In genomic region chr16:3952342-3953131, GRCh38 we compare ENCODE assay signal across 12 cellular contexts.
A peak's percentile ranks its signal among the peaks of the same experiment; 100 is the strongest.
DNase-seq lines count a peak whose midpoint lies in the region; ATAC-seq, FAIRE-seq and TF ChIP-seq lines count a peak whose summit lies in the region.
"Had no signal": no experiment of that assay in that cellular context is flagged by ENCODE, and none has a peak within 500 bp of the region (broad histone marks: within the 10 kb centered on the region; RNA-seq: fewer than 3 reads in every experiment).

No MANE protein-coding gene starts in this region.

- H3K36me3 ChIP-seq in body of pancreas (replicated peaks in 1 of 2; ENCODE audit: insufficient read depth in 1 of 2, low read depth in 2 of 2): no peaks in the 10 kb centered on the region
- no peaks in the 10 kb centered on the region for H3K36me3 ChIP-seq in suprapubic skin
- H3K36me3 ChIP-seq: right lobe of liver had no signal

- peaks cover 13% of the 10 kb centered on the region; the same call in 1 of the 2 replicates for H3K36me3 Mint-ChIP-seq in HFFc6 (ENCODE audit: low read depth)

- H3K27me3 Mint-ChIP-seq in HFFc6 (ENCODE audit: insufficient read depth): peaks cover 8% of the 10 kb centered on the region

- FAIRE-seq in D721Med (lab: Jason Lieb, UNC): no peak
- FAIRE-seq: islet of Langerhans had no signal

- no peak for TF ChIP-seq EP300 in suprapubic skin (IDR thresholded peaks at IDR 0.05)

- H3K27ac ChIP-seq in body of pancreas (peak overlapping the region in 1 of 4 donors; percentile 5), suprapubic skin (no peak overlapping the region)
- H3K27ac ChIP-seq: right lobe of liver had no signal

- 73 to 76% methylated on average over 13 to 14 of the region's 14 CpGs for whole genome bisulfite sequencing in body of pancreas, 2 donors
- 35% methylated on average over 10 of the region's 14 CpGs for WGBS in suprapubic skin

- H3K27ac Mint-ChIP-seq in HFFc6: peak overlapping the region; percentile 63
- H3K27ac Mint-ChIP-seq: dendritic cell treated with granulocyte-macrophage colony-stimulating factor and Interleukin-4, amounts not matched to agents 40 ng/mL and 50 ng/mL, for 4 days had no signal

- H3K4me1 ChIP-seq in body of pancreas: no peaks in the 10 kb centered on the region
- peaks cover 33% of the 10 kb centered on the region for H3K4me1 ChIP-seq in suprapubic skin
- H3K4me1 ChIP-seq: right lobe of liver had no signal

- H3K27me3 ChIP-seq in body of pancreas (no peaks in the 10 kb centered on the region), suprapubic skin (peaks cover 6% of the 10 kb centered on the region)
- H3K27me3 ChIP-seq: right lobe of liver had no signal

- peaks cover 37% of the 10 kb centered on the region for H3K4me1 Mint-ChIP-seq in HFFc6 (ENCODE audit: low read depth)

- no peak for DNase-seq in HFFc6
- peak; percentile 32 to 62 (median 47) for DNase-seq in body of pancreas
- peak; percentile 71 for DNase-seq in islet precursor cell
- peak; percentile 85 to 91 for DNase-seq in suprapubic skin (ENCODE audit: low spot score in 2 of 2)
- no peak for DNase-seq in D721Med (ENCODE audit: insufficient read length, low spot score)
- no peak for DNase-seq in SIG-M5 (lab: John Stamatoyannopoulos, UW)
- no peak for DNase-seq in RKO (ENCODE audit: low spot score)
- DNase-seq in NCI-H510A treated with DMSO at 0.1 percent for 48 hours (lab: John Stamatoyannopoulos, UW): no peak
- DNase-seq: activated T-cell treated with anti-CD3 and anti-CD28 coated beads for 4 hours, right lobe of liver had no signal

- ATAC-seq in body of pancreas: peak; percentile 72

- intact Hi-C loops in body of pancreas (cut with DNase I): no loop called here

- peak overlapping the region; percentile 92; the same call in 1 of the 2 replicates for H3K4me3 Mint-ChIP-seq in HFFc6
- H3K4me3 Mint-ChIP-seq: dendritic cell treated with granulocyte-macrophage colony-stimulating factor and Interleukin-4, amounts not matched to agents 40 ng/mL and 50 ng/mL, for 4 days had no signal

- no peaks in the 10 kb centered on the region; the same call in 1 of the 2 replicates for H3K9me3 Mint-ChIP-seq in HFFc6
- H3K9me3 Mint-ChIP-seq: dendritic cell treated with granulocyte-macrophage colony-stimulating factor and Interleukin-4, amounts not matched to agents 40 ng/mL and 50 ng/mL, for 4 days had no signal

- no peak for TF ChIP-seq POLR2A in body of pancreas (IDR thresholded peaks at IDR 0.05)
- no peak for TF ChIP-seq POLR2A in suprapubic skin (IDR thresholded peaks at IDR 0.05)

- TF ChIP-seq CTCF in HFFc6 (IDR thresholded peaks at IDR 0.05) (no peak), body of pancreas (IDR thresholded peaks at IDR 0.05) (no peak), suprapubic skin (IDR thresholded peaks at IDR 0.05) (no peak), D721Med (IDR thresholded peaks at IDR 0.05; ENCODE audit: insufficient read depth, missing control alignments) (no peak)

- H3K4me3 ChIP-seq in body of pancreas (no peak overlapping the region), suprapubic skin (no peak overlapping the region)
- H3K4me3 ChIP-seq: right lobe of liver had no signal

- H3K9me3 ChIP-seq in body of pancreas (no peaks in the 10 kb centered on the region), suprapubic skin (no peaks in the 10 kb centered on the region)
- H3K9me3 ChIP-seq: right lobe of liver had no signal

Comparison
In these comparisons a context has a peak if more than half of its experiments do, and no peak if none do; other contexts are left out.
1. DNase-seq: peak in body of pancreas (4 of 4), islet precursor cell (single experiment) and suprapubic skin (2 of 2); none in HFFc6 (single experiment), D721Med (single experiment), SIG-M5 (single experiment), RKO (single experiment) and NCI-H510A treated with DMSO at 0.1 percent for 48 hours (single experiment).